In the genomic region with DNA sequence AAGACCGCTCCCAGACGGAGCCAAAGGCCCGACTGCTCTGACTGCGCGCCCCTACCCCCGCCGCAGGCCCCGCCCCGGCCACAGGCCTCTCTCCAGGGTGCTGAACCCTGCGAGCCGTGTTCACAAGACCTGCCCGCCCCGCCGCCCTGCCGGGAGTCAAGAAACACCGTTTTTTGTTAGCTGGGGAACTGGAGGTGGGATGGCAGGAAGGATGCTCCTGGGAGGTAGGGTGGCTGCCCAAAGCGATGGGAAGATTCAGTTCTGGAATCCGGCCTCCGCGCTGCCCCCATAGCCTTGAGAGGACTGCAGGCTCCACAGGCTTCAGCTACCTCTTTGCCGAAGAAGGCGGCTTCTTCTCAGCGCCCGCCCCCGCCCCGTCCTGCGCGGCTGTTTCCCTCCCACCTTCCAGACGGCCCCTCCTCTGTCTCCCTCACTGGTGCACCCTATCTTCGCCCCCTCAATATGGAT, we compare ENCODE assay signal across 8 cellular contexts.
DNase-seq lines count a peak whose midpoint lies in the region; ATAC-seq and TF ChIP-seq lines count a peak whose summit lies in the region.

No MANE protein-coding gene starts in this region.

- H3K4me3 ChIP-seq in RWPE2 (ENCODE audit: severe bottlenecking) (no peak overlapping the region), iPS-18c (ENCODE audit: insufficient read depth, low read depth, low read length) (peak overlapping the region; percentile 15; the same call in 1 of the 2 replicates)

- ATAC-seq in RWPE2 (ENCODE audit: low read depth) (peak; percentile 61), GM19035 (IDR thresholded peaks at IDR 0.05; ENCODE audit: unreplicated experiment) (no peak)

- no peaks in the 10 kb centered on the region for H3K4me1 ChIP-seq in RWPE2 (ENCODE audit: insufficient read depth, poor library complexity, severe bottlenecking)

- peaks cover 65% of the 10 kb centered on the region for H3K27me3 ChIP-seq in RWPE2 (ENCODE audit: insufficient read depth, poor library complexity, severe bottlenecking)

- no peak overlapping the region for H3K27ac ChIP-seq in RWPE2 (ENCODE audit: poor library complexity, severe bottlenecking)

- no peaks in the 10 kb centered on the region for H3K9me3 ChIP-seq in RWPE2 (ENCODE audit: severe bottlenecking)
- no peaks in the 10 kb centered on the region for H3K9me3 ChIP-seq in iPS-18c (ENCODE audit: control insufficient read depth, insufficient read depth, low read length)

- H3K36me3 ChIP-seq in RWPE2 (ENCODE audit: low read depth) = no peaks in the 10 kb centered on the region

- TF ChIP-seq CTCF in RWPE2 (IDR thresholded peaks at IDR 0.05; ENCODE audit: poor library complexity, severe bottlenecking) = no peak

- DNase-seq in GM19240 (ENCODE audit: insufficient read length, low spot score) (peak; percentile 51), RWPE2 (ENCODE audit: low spot score) (no peak), midbrain (lab: John Stamatoyannopoulos, UW) (no peak)
- DNase-seq in activated naive CD4-positive, alpha-beta T cell treated with anti-CD3 and anti-CD28 coated beads, Interleukin-2, amount 50 U/mL, for 16 hours = peak; percentile 80
- DNase-seq in stimulated activated CD4-positive, alpha-beta T cell treated with anti-CD3 and anti-CD28 coated beads, Interleukin-2, amount 100 ng/mL, for 4 hours (ENCODE audit: low read depth) = peak; percentile 28
- no peak for DNase-seq in NK-92 treated with Interleukin-12 subunit alpha and Interleukin-12 subunit beta, amount 100 ng/mL, for 24 hours (lab: John Stamatoyannopoulos, UW)

Comparison
In these comparisons a context has a peak if more than half of its experiments do, and no peak if none do; other contexts are left out.
1. DNase-seq: peak in GM19240 (single experiment), activated naive CD4-positive, alpha-beta T cell treated with anti-CD3 and anti-CD28 coated beads, Interleukin-2, amount 50 U/mL, for 16 hours (single experiment) and stimulated activated CD4-positive, alpha-beta T cell treated with anti-CD3 and anti-CD28 coated beads, Interleukin-2, amount 100 ng/mL, for 4 hours (single experiment); none in RWPE2 (single experiment), midbrain (single experiment) and NK-92 treated with Interleukin-12 subunit alpha and Interleukin-12 subunit beta, amount 100 ng/mL, for 24 hours (single experiment).